11 cellular contexts compared by ENCODE assay signal in the genomic region with DNA sequence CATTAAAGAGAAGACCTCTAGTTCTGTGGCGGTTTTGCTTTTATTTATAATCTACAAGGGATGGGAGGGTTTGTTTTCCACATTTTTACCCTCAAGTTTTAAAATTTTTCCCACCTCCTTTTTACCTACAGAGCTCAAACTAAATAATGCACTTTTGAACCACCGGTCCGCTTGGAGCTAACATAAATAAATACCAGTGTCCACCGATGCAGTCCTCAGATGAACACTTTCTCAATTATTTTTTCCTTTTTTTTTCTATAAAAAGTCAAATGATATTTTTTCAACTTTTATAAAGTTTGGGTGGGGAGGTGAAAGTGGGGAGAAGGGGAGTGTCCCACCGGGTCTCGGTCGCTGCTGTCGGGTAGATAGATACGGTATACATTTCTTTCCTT. TPM values are rescaled to one million over a fixed set of nuclear protein-coding genes. Genes with fewer than 3 reads are reported as not detected.
A peak's percentile ranks its signal among the peaks of the same experiment; 100 is the strongest.
DNase-seq lines count a peak whose midpoint lies in the region; ATAC-seq and TF ChIP-seq lines count a peak whose summit lies in the region.
"Had no signal": no experiment of that assay in that cellular context is flagged by ENCODE, and none has a peak within 500 bp of the region (broad histone marks: within the 10 kb centered on the region; RNA-seq: fewer than 3 reads in every experiment).

No MANE protein-coding gene starts in this region.

- DNase-seq in left ventricle myocardium inferior, result no peak
- no peak for DNase-seq in cardiac septum (ENCODE audit: low spot score)
- no peak for DNase-seq in nephron progenitor cell
- no peak for DNase-seq in ureter (ENCODE audit: low spot score)
- DNase-seq in NCI-H2171 treated with DMSO at 0.1 percent for 48 hours (lab: John Stamatoyannopoulos, UW), result no peak
- DNase-seq: ACHN; activated CD4-positive, alpha-beta T cell treated with anti-CD3 and anti-CD28 coated beads for 36 hours; activated naive CD8-positive, alpha-beta T cell treated with anti-CD3 and anti-CD28 coated beads, Interleukin-2, amount 50 U/mL, for 24 hours had no signal

- ATAC-seq in HG03196 (IDR thresholded peaks at IDR 0.05; ENCODE audit: unreplicated experiment) (no peak), GM18498 (IDR thresholded peaks at IDR 0.05; ENCODE audit: unreplicated experiment) (no peak)
- ATAC-seq: activated CD4-positive, alpha-beta T cell treated with anti-CD3 and anti-CD28 coated beads for 36 hours; activated naive CD8-positive, alpha-beta T cell treated with anti-CD3 and anti-CD28 coated beads, Interleukin-2, amount 50 U/mL, for 24 hours had no signal

- 20 to 27% methylated on average over 9 of the region's 9 CpGs for WGBS in esophagus, 2 donors

- no peaks in the 10 kb centered on the region for H3K9me3 Mint-ChIP-seq in nephron progenitor cell
- H3K9me3 Mint-ChIP-seq: activated naive CD8-positive, alpha-beta T cell treated with anti-CD3 and anti-CD28 coated beads, Interleukin-2, amount 50 U/mL, for 24 hours had no signal

- H3K27me3 ChIP-seq in left ventricle myocardium inferior (ENCODE audit: low read depth) (peaks cover 13% of the 10 kb centered on the region), esophagus (ENCODE audit: control insufficient read depth in 1 of 2, insufficient read depth in 2 of 2, low read length in 2 of 2) (no peaks in the 10 kb centered on the region)

- peak overlapping the region; percentile 74 for H3K27ac Mint-ChIP-seq in nephron progenitor cell
- H3K27ac Mint-ChIP-seq: activated CD4-positive, alpha-beta T cell treated with anti-CD3 and anti-CD28 coated beads for 36 hours; activated naive CD8-positive, alpha-beta T cell treated with anti-CD3 and anti-CD28 coated beads, Interleukin-2, amount 50 U/mL, for 24 hours had no signal

- H3K36me3 ChIP-seq in left ventricle myocardium inferior, result peaks cover 15% of the 10 kb centered on the region
- H3K36me3 ChIP-seq in esophagus (ENCODE audit: control insufficient read depth in 2 of 2, insufficient read depth in 2 of 2, low read length in 1 of 2), result peaks cover 0 to 14% of the 10 kb centered on the region in 2 donors

- H3K36me3 Mint-ChIP-seq in nephron progenitor cell (ENCODE audit: low read depth), result peaks cover 44% of the 10 kb centered on the region

- intact Hi-C loops in left ventricle myocardium inferior (cut with micrococcal nuclease) (loop anchor here (5.0 kb wide), 1 partner anchor 639 kb away; no protein-coding TSS in a partner anchor), cardiac septum (cut with DNase I) (loop anchor here (5.0 kb wide), 3 partner anchors 106 to 904 kb away; no protein-coding TSS in a partner anchor)

- H3K4me1 Mint-ChIP-seq in nephron progenitor cell, result peaks cover 26% of the 10 kb centered on the region

- H3K27ac ChIP-seq in left ventricle myocardium inferior (replicated peaks) (peak overlapping the region; percentile 97), esophagus (ENCODE audit: low read depth in 2 of 2, low read length in 1 of 2) (peak overlapping the region; percentile 98 to 99)

- H3K27me3 Mint-ChIP-seq in nephron progenitor cell (ENCODE audit: low read depth, poor library complexity), result peaks cover 14% of the 10 kb centered on the region

- peak overlapping the region; percentile 93 for H3K4me3 ChIP-seq in left ventricle myocardium inferior
- peak overlapping the region; percentile 88 to 89 for H3K4me3 ChIP-seq in esophagus (ENCODE audit: low read depth in 1 of 2, low read length in 2 of 2)

- H3K9me3 ChIP-seq in left ventricle myocardium inferior (replicated peaks) (no peaks in the 10 kb centered on the region), esophagus (ENCODE audit: control insufficient read depth in 2 of 2, insufficient read depth in 1 of 2, low read depth in 1 of 2, low read length in 1 of 2) (no peaks in the 10 kb centered on the region)

- TF ChIP-seq CTCF in left ventricle myocardium inferior (IDR thresholded peaks at IDR 0.05; ENCODE audit: borderline replicate concordance), result no peak
- no peak for TF ChIP-seq CTCF in nephron progenitor cell (IDR thresholded peaks at IDR 0.05)

- H3K4me3 Mint-ChIP-seq in nephron progenitor cell, result peak overlapping the region; percentile 99
- H3K4me3 Mint-ChIP-seq: activated CD4-positive, alpha-beta T cell treated with anti-CD3 and anti-CD28 coated beads for 36 hours; activated naive CD8-positive, alpha-beta T cell treated with anti-CD3 and anti-CD28 coated beads, Interleukin-2, amount 50 U/mL, for 24 hours had no signal

- H3K4me1 ChIP-seq in left ventricle myocardium inferior (peaks cover 73% of the 10 kb centered on the region), esophagus (ENCODE audit: control insufficient read depth in 2 of 2, insufficient read depth in 2 of 2, low read length in 1 of 2) (peaks cover 0 to 7% of the 10 kb centered on the region in 2 donors)

RNA-seq across cellular contexts. Expression of gene ZNF503, which starts 3.3 kb away (rescaled TPM):
- total RNA-seq in left ventricle myocardium inferior (5.9 TPM), cardiac septum (3.3 TPM), ureter (25.2 TPM)
- 10 to 100 TPM; 14.5 to 19.4 TPM for polyA plus RNA-seq in esophagus

RNA-seq across cellular contexts. Expression of gene LRMDA, which starts 33.2 kb away (rescaled TPM):
- total RNA-seq in left ventricle myocardium inferior (18.7 TPM), cardiac septum (4.5 TPM), ureter (23.1 TPM)
- polyA plus RNA-seq in esophagus, result 1 to 10 TPM; 1.8 to 4.0 TPM
- total RNA-seq: activated CD4-positive, alpha-beta T cell treated with anti-CD3 and anti-CD28 coated beads for 36 hours had no signal
